In the genomic region with DNA sequence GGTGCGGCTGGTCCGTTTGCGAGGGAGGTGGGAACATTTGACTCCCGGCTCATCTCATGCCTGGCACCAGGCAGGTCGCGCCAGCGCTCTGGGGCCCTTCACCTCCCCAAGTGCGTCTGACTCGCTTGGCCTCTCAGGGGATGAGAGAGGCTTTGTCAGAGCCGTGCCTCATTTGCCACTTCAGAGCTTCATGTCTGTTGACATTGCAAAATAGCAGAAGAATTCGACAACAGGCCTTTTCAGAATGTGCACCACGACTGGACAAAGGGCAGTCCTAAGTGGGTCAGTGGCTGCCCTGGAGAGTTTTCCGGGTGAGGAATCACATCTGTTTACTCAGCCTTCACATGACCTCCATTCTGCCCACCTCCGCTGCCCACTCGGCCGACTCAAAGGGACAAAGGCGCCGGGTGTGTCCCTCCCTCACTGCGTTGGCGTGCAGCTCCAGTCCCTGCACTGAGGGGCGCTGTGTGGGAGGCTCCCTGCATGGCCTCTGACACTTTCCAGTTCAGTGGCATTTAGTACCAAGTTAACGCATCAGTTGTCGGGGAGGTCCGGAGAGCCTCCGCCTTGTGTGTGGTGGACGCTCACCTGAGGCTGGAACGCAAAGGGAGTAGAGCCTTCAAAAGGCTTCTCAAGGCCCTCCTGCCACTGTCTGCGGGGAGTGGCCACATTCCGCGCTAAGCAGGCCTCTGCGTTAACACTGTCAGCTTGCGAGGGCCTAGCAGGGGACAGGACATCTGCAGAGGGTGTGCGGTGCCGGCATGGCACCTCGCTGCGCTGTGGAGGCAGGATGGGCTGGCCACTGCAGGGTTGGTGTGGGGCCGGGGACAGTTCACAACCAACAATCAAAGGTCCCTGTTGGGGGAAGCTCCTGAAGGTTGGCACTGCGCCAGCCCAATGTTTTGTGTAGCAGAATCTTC, we compare ENCODE assay signal across 1 cellular context.
TF ChIP-seq lines count a peak whose summit lies in the region.

No MANE protein-coding gene starts in this region.

TF ChIP-seq in HepG2, 621 proteins besides CTCF, POLR2A, EP300 and RAD21 (continued from another document and continues in another):
- TF ChIP-seq, protein P1, sequence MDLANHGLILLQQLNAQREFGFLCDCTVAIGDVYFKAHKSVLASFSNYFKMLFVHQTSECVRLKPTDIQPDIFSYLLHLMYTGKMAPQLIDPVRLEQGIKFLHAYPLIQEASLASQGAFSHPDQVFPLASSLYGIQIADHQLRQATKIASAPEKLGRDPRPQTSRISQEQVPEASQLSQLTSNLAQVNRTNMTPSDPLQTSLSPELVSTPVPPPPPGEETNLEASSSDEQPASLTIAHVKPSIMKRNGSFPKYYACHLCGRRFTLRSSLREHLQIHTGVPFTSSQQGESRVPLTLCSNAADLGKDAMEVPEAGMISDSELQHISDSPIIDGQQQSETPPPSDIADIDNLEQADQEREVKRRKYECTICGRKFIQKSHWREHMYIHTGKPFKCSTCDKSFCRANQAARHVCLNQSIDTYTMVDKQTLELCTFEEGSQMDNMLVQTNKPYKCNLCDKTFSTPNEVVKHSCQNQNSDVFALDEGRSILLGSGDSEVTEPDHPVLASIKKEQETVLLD (CRISPR knock-in tag; IDR thresholded peaks at IDR 0.05; ENCODE audit: low read depth): no peak; the same call in 1 of the 2 replicates
- TF ChIP-seq HCFC1 (IDR thresholded peaks at IDR 0.05; ENCODE audit: low read depth, low read length) (no peak), ARID2 (CRISPR knock-in tag; IDR thresholded peaks at IDR 0.05; ENCODE audit: borderline replicate concordance) (0 out of 2 replicates have a peak, but pooled peaks have one; percentile 74), TEAD3 (CRISPR knock-in tag; optimal IDR thresholded peaks at IDR 0.05; ENCODE audit: borderline replicate concordance) (peak; percentile 67), ZNF432 (CRISPR knock-in tag; IDR thresholded peaks at IDR 0.05; ENCODE audit: borderline replicate concordance) (no peak), TGIF2 (CRISPR knock-in tag; IDR thresholded peaks at IDR 0.05) (peak; percentile 74; the same call in 1 of the 2 replicates), NCOR1 (IDR thresholded peaks at IDR 0.05; ENCODE audit: borderline replicate concordance, low read length) (0 out of 2 replicates have a peak, but pooled peaks have one; percentile 71), KDM5A (IDR thresholded peaks at IDR 0.05; ENCODE audit: borderline replicate concordance, low read length) (no peak; the same call in 1 of the 2 replicates), ZFP36 (IDR thresholded peaks at IDR 0.05; ENCODE audit: borderline replicate concordance, low read depth, low read length, partially characterized antibody) (no peak), ZNF180 (CRISPR knock-in tag; IDR thresholded peaks at IDR 0.05; ENCODE audit: borderline replicate concordance, low read depth) (no peak), ZNF816 (CRISPR knock-in tag; IDR thresholded peaks at IDR 0.05; ENCODE audit: borderline replicate concordance) (no peak; the same call in 1 of the 2 replicates), ZKSCAN5 (CRISPR knock-in tag; IDR thresholded peaks at IDR 0.05) (no peak), ZNF75D (CRISPR knock-in tag; IDR thresholded peaks at IDR 0.05; ENCODE audit: borderline replicate concordance) (no peak), CREM (IDR thresholded peaks at IDR 0.05) (peak; percentile 86), CREM (CRISPR knock-in tag; IDR thresholded peaks at IDR 0.05) (no peak), FOXA1 (IDR thresholded peaks at IDR 0.05) (peak; percentile 78), FOXA1 (CRISPR knock-in tag; IDR thresholded peaks at IDR 0.05) (peak; percentile 97), HNRNPL (IDR thresholded peaks at IDR 0.05; ENCODE audit: low read depth, low read length) (peak; percentile 98), ZNF83 (CRISPR knock-in tag; IDR thresholded peaks at IDR 0.05; ENCODE audit: borderline replicate concordance) (no peak), SATB2 (CRISPR knock-in tag; IDR thresholded peaks at IDR 0.05) (0 out of 2 replicates have a peak, but pooled peaks have one; percentile 10), ZNF101 (CRISPR knock-in tag; IDR thresholded peaks at IDR 0.05; ENCODE audit: borderline replicate concordance, low read depth) (no peak), CENPT (CRISPR knock-in tag; IDR thresholded peaks at IDR 0.05; ENCODE audit: low read depth) (0 out of 2 replicates have a peak, but pooled peaks have one; percentile 50), ZNF33A (CRISPR knock-in tag; IDR thresholded peaks at IDR 0.05; ENCODE audit: borderline replicate concordance) (no peak), PAWR (CRISPR knock-in tag; IDR thresholded peaks at IDR 0.05; ENCODE audit: borderline replicate concordance) (no peak), ARHGAP35 (CRISPR knock-in tag; IDR thresholded peaks at IDR 0.05; ENCODE audit: borderline replicate concordance) (no peak; the same call in 1 of the 2 replicates), SKI (IDR thresholded peaks at IDR 0.05; ENCODE audit: partially characterized antibody) (peak; percentile 89)
- TF ChIP-seq, protein P2, sequence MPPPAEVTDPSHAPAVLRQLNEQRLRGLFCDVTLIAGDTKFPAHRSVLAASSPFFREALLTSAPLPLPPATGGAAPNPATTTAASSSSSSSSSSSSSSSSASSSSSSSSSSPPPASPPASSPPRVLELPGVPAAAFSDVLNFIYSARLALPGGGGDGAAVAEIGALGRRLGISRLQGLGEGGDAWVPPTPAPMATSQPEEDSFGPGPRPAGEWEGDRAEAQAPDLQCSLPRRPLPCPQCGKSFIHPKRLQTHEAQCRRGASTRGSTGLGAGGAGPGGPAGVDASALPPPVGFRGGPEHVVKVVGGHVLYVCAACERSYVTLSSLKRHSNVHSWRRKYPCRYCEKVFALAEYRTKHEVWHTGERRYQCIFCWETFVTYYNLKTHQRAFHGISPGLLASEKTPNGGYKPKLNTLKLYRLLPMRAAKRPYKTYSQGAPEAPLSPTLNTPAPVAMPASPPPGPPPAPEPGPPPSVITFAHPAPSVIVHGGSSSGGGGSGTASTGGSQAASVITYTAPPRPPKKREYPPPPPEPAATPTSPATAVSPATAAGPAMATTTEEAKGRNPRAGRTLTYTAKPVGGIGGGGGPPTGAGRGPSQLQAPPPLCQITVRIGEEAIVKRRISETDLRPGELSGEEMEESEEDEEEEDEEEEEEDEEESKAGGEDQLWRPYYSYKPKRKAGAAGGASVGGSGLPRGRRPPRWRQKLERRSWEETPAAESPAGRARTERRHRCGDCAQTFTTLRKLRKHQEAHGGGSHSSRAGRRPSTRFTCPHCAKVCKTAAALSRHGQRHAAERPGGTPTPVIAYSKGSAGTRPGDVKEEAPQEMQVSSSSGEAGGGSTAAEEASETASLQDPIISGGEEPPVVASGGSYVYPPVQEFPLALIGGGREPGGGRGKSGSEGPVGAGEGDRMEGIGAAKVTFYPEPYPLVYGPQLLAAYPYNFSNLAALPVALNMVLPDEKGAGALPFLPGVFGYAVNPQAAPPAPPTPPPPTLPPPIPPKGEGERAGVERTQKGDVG (CRISPR knock-in tag; IDR thresholded peaks at IDR 0.05; ENCODE audit: borderline replicate concordance): peak; percentile 56; the same call in 1 of the 2 replicates
- TF ChIP-seq, protein P3, sequence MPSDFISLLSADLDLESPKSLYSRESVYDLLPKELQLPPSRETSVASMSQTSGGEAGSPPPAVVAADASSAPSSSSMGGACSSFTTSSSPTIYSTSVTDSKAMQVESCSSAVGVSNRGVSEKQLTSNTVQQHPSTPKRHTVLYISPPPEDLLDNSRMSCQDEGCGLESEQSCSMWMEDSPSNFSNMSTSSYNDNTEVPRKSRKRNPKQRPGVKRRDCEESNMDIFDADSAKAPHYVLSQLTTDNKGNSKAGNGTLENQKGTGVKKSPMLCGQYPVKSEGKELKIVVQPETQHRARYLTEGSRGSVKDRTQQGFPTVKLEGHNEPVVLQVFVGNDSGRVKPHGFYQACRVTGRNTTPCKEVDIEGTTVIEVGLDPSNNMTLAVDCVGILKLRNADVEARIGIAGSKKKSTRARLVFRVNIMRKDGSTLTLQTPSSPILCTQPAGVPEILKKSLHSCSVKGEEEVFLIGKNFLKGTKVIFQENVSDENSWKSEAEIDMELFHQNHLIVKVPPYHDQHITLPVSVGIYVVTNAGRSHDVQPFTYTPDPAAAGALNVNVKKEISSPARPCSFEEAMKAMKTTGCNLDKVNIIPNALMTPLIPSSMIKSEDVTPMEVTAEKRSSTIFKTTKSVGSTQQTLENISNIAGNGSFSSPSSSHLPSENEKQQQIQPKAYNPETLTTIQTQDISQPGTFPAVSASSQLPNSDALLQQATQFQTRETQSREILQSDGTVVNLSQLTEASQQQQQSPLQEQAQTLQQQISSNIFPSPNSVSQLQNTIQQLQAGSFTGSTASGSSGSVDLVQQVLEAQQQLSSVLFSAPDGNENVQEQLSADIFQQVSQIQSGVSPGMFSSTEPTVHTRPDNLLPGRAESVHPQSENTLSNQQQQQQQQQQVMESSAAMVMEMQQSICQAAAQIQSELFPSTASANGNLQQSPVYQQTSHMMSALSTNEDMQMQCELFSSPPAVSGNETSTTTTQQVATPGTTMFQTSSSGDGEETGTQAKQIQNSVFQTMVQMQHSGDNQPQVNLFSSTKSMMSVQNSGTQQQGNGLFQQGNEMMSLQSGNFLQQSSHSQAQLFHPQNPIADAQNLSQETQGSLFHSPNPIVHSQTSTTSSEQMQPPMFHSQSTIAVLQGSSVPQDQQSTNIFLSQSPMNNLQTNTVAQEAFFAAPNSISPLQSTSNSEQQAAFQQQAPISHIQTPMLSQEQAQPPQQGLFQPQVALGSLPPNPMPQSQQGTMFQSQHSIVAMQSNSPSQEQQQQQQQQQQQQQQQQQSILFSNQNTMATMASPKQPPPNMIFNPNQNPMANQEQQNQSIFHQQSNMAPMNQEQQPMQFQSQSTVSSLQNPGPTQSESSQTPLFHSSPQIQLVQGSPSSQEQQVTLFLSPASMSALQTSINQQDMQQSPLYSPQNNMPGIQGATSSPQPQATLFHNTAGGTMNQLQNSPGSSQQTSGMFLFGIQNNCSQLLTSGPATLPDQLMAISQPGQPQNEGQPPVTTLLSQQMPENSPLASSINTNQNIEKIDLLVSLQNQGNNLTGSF (CRISPR knock-in tag; IDR thresholded peaks at IDR 0.05): 0 out of 2 replicates have a peak, but pooled peaks have one; percentile 47
- TF ChIP-seq, protein P4, sequence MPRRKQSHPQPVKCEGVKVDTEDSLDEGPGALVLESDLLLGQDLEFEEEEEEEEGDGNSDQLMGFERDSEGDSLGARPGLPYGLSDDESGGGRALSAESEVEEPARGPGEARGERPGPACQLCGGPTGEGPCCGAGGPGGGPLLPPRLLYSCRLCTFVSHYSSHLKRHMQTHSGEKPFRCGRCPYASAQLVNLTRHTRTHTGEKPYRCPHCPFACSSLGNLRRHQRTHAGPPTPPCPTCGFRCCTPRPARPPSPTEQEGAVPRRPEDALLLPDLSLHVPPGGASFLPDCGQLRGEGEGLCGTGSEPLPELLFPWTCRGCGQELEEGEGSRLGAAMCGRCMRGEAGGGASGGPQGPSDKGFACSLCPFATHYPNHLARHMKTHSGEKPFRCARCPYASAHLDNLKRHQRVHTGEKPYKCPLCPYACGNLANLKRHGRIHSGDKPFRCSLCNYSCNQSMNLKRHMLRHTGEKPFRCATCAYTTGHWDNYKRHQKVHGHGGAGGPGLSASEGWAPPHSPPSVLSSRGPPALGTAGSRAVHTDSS (CRISPR knock-in tag; conservative IDR thresholded peaks at IDR 0.05): no peak
- TF ChIP-seq, protein P5, sequence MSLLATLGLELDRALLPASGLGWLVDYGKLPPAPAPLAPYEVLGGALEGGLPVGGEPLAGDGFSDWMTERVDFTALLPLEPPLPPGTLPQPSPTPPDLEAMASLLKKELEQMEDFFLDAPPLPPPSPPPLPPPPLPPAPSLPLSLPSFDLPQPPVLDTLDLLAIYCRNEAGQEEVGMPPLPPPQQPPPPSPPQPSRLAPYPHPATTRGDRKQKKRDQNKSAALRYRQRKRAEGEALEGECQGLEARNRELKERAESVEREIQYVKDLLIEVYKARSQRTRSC (CRISPR knock-in tag; IDR thresholded peaks at IDR 0.05; ENCODE audit: low read depth): no peak
- TF ChIP-seq, protein P6, sequence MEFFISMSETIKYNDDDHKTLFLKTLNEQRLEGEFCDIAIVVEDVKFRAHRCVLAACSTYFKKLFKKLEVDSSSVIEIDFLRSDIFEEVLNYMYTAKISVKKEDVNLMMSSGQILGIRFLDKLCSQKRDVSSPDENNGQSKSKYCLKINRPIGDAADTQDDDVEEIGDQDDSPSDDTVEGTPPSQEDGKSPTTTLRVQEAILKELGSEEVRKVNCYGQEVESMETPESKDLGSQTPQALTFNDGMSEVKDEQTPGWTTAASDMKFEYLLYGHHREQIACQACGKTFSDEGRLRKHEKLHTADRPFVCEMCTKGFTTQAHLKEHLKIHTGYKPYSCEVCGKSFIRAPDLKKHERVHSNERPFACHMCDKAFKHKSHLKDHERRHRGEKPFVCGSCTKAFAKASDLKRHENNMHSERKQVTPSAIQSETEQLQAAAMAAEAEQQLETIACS (CRISPR knock-in tag; IDR thresholded peaks at IDR 0.05): no peak
- TF ChIP-seq, protein P7, sequence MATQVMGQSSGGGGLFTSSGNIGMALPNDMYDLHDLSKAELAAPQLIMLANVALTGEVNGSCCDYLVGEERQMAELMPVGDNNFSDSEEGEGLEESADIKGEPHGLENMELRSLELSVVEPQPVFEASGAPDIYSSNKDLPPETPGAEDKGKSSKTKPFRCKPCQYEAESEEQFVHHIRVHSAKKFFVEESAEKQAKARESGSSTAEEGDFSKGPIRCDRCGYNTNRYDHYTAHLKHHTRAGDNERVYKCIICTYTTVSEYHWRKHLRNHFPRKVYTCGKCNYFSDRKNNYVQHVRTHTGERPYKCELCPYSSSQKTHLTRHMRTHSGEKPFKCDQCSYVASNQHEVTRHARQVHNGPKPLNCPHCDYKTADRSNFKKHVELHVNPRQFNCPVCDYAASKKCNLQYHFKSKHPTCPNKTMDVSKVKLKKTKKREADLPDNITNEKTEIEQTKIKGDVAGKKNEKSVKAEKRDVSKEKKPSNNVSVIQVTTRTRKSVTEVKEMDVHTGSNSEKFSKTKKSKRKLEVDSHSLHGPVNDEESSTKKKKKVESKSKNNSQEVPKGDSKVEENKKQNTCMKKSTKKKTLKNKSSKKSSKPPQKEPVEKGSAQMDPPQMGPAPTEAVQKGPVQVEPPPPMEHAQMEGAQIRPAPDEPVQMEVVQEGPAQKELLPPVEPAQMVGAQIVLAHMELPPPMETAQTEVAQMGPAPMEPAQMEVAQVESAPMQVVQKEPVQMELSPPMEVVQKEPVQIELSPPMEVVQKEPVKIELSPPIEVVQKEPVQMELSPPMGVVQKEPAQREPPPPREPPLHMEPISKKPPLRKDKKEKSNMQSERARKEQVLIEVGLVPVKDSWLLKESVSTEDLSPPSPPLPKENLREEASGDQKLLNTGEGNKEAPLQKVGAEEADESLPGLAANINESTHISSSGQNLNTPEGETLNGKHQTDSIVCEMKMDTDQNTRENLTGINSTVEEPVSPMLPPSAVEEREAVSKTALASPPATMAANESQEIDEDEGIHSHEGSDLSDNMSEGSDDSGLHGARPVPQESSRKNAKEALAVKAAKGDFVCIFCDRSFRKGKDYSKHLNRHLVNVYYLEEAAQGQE (IDR thresholded peaks at IDR 0.05; ENCODE audit: borderline replicate concordance in 1 of 2, low read depth in 1 of 2, low read length in 2 of 2): 0 out of 4 replicates have a peak, but pooled peaks of 1 of the 2 experiments have one; percentile 52
- TF ChIP-seq, protein P8, sequence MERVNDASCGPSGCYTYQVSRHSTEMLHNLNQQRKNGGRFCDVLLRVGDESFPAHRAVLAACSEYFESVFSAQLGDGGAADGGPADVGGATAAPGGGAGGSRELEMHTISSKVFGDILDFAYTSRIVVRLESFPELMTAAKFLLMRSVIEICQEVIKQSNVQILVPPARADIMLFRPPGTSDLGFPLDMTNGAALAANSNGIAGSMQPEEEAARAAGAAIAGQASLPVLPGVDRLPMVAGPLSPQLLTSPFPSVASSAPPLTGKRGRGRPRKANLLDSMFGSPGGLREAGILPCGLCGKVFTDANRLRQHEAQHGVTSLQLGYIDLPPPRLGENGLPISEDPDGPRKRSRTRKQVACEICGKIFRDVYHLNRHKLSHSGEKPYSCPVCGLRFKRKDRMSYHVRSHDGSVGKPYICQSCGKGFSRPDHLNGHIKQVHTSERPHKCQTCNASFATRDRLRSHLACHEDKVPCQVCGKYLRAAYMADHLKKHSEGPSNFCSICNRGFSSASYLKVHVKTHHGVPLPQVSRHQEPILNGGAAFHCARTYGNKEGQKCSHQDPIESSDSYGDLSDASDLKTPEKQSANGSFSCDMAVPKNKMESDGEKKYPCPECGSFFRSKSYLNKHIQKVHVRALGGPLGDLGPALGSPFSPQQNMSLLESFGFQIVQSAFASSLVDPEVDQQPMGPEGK (CRISPR knock-in tag; IDR thresholded peaks at IDR 0.05): peak; percentile 88
